7 cellular contexts compared by ENCODE assay signal in the genomic region with DNA sequence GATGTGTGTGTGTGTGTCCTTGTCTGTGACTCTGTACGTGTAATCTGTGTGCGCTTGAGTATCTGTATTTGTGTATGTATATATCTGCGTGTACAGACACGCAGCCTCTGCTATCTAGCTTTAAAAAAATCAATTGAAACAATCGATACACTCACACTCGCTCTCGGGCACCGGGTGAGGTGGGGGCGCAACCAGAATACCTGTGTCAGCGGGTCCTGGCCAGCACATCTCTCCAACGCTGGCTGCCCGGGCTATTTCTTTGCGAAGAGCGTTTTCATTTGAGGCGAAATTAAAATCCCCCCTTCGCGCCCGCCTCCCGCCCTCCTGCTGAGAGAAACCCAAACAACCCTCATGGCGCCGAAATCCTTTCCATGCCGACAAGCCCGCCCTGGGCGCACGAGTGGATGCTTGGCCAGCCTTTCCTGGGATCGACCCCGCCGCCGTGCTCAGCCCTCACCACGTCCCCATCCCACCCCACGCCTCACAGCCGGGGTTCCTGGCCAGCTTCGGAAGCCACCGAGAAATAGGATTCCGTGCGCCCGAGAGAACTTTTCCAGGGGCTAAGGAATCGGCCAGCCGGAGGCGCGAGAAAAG. TPM values are rescaled to one million over a fixed set of nuclear protein-coding genes. Genes with fewer than 3 reads are reported as not detected.
DNase-seq lines count a peak whose midpoint lies in the region; ATAC-seq and TF ChIP-seq lines count a peak whose summit lies in the region.

No MANE protein-coding gene starts in this region.

- peak overlapping the region; percentile 78 for H2AFZ ChIP-seq in parathyroid adenoma

- H3K9me3 ChIP-seq in HUES64 (ENCODE audit: insufficient read depth, low read depth, low read length) (no peaks in the 10 kb centered on the region), parathyroid adenoma (ENCODE audit: control insufficient read depth, low read length) (no peaks in the 10 kb centered on the region)

- H3K79me2 ChIP-seq in parathyroid adenoma = peaks cover 2% of the 10 kb centered on the region

- H3K4me2 ChIP-seq in parathyroid adenoma (ENCODE audit: low read length) = peak overlapping the region; percentile 41

- DNase-seq in DMS79 (lab: John Stamatoyannopoulos, UW) = peak; percentile 21
- DNase-seq in central memory CD8-positive, alpha-beta T cell (ENCODE audit: low spot score in 2 of 2) = no peak
- no peak for DNase-seq in NCI-H1436 (lab: John Stamatoyannopoulos, UW)

- H3K27me3 Mint-ChIP-seq in central memory CD8-positive, alpha-beta T cell = peaks cover 90% of the 10 kb centered on the region

- peaks cover 18% of the 10 kb centered on the region for H3K4me1 Mint-ChIP-seq in central memory CD8-positive, alpha-beta T cell

- peak overlapping the region; percentile 46 for H3K9ac ChIP-seq in HUES64 (ENCODE audit: low read depth, low read length)
- no peak overlapping the region for H3K9ac ChIP-seq in parathyroid adenoma

- no peak for ATAC-seq in central memory CD8-positive, alpha-beta T cell (replicated peaks; ENCODE audit: extremely low read depth, poor library complexity, severe bottlenecking)
- ATAC-seq in HG03095 (IDR thresholded peaks at IDR 0.05; ENCODE audit: unreplicated experiment) (no peak), HG02571 (IDR thresholded peaks at IDR 0.05; ENCODE audit: unreplicated experiment) (no peak)

- peak overlapping the region; percentile 55 for H3K4me3 ChIP-seq in HUES64 (ENCODE audit: low read length)
- H3K4me3 ChIP-seq in parathyroid adenoma (ENCODE audit: low read depth, low read length) = no peak overlapping the region

- H3K9me3 Mint-ChIP-seq in central memory CD8-positive, alpha-beta T cell = no peaks in the 10 kb centered on the region

- WGBS in HUES64 = under 1% methylated on average over 41 of the region's 41 CpGs

- H3K4me1 ChIP-seq in HUES64 (ENCODE audit: insufficient read depth, low read length) = peaks cover 36% of the 10 kb centered on the region
- peaks cover 17% of the 10 kb centered on the region for H3K4me1 ChIP-seq in parathyroid adenoma

- H3K4me3 Mint-ChIP-seq in central memory CD8-positive, alpha-beta T cell = peak overlapping the region; percentile 54

- no peak for TF ChIP-seq CTCF in parathyroid adenoma (IDR thresholded peaks at IDR 0.05)

- peaks cover 2% of the 10 kb centered on the region for H3K36me3 Mint-ChIP-seq in central memory CD8-positive, alpha-beta T cell (ENCODE audit: insufficient read depth)

- peaks cover 51% of the 10 kb centered on the region for H3K27me3 ChIP-seq in HUES64 (ENCODE audit: insufficient read depth, low read length)
- H3K27me3 ChIP-seq in parathyroid adenoma (ENCODE audit: control insufficient read depth, insufficient read depth, low read length) = peaks cover 13% of the 10 kb centered on the region

- H3K27ac ChIP-seq in HUES64 (ENCODE audit: low read depth, low read length) (no peak overlapping the region), parathyroid adenoma (no peak overlapping the region)

- H3K27ac Mint-ChIP-seq in central memory CD8-positive, alpha-beta T cell (ENCODE audit: low read depth) = no peak overlapping the region

- peaks cover 13% of the 10 kb centered on the region; the same call in 1 of the 2 replicates for H3K36me3 ChIP-seq in HUES64 (ENCODE audit: insufficient read depth, low read length)
- H3K36me3 ChIP-seq in parathyroid adenoma (ENCODE audit: control insufficient read depth, insufficient read depth, low read length) = no peaks in the 10 kb centered on the region

RNA-seq across cellular contexts. Expression of gene ZDHHC22, which starts 1.2 kb away (rescaled TPM):
- 19.1 TPM for polyA plus RNA-seq in HUES64 (2013, experiment 1 of 2)
- 16.3 TPM for polyA plus RNA-seq in HUES64 (2013, experiment 2 of 2)

RNA-seq across cellular contexts. Expression of gene TMEM63C, which starts 41.2 kb away (rescaled TPM):
- 1.6 TPM for polyA plus RNA-seq in HUES64 (2013, experiment 1 of 2)
- 2.4 TPM for polyA plus RNA-seq in HUES64 (2013, experiment 2 of 2)

RNA-seq across cellular contexts. Expression of gene CIPC, which starts 42.4 kb away (rescaled TPM):
- 17.7 TPM for polyA plus RNA-seq in HUES64 (2013, experiment 1 of 2)
- 16.9 TPM for polyA plus RNA-seq in HUES64 (2013, experiment 2 of 2)
